3 cellular contexts compared by ENCODE assay signal in genomic region chrX:32839781-32840180, GRCh38.
"Had no signal": no experiment of that assay in that cellular context is flagged by ENCODE, and none has a peak within 500 bp of the region (broad histone marks: within the 10 kb centered on the region; RNA-seq: fewer than 3 reads in every experiment).

No MANE protein-coding gene starts in this region.

- H3K4me3 ChIP-seq: GM12878 had no signal

- DNase-seq: GDM1, GF-D8 had no signal
